Comparison of ENCODE assay signal across 15 cellular contexts in genomic region chr4:133484287-133484686, GRCh38.
"Had no signal": no experiment of that assay in that cellular context is flagged by ENCODE, and none has a peak within 500 bp of the region (broad histone marks: within the 10 kb centered on the region; RNA-seq: fewer than 3 reads in every experiment).

No MANE protein-coding gene starts in this region.

- H3K9me3 ChIP-seq: gastroesophageal sphincter, lower lobe of right lung, pancreas had no signal

- H3K36me3 ChIP-seq: cardiac muscle cell, gastroesophageal sphincter, lower lobe of right lung, neural progenitor cell, pancreas had no signal

- H3K27me3 ChIP-seq: cardiac muscle cell, dorsolateral prefrontal cortex, gastroesophageal sphincter, neural progenitor cell, pancreas had no signal

- H2AFZ ChIP-seq: neural progenitor cell had no signal

- DNase-seq: activated CD4-positive, alpha-beta T cell treated with anti-CD3 and anti-CD28 coated beads for 1 hour; activated CD4-positive, alpha-beta T cell treated with anti-CD3 and anti-CD28 coated beads, Interleukin-2, amount 50 U/mL, for 4 hours; activated naive CD4-positive, alpha-beta T cell; activated T-cell treated with anti-CD3 and anti-CD28 coated beads for 4 hours; dorsolateral prefrontal cortex; endodermal cell; left colon; lower lobe of right lung; pancreas; retina; T-helper 9 cell had no signal

- H3K9ac ChIP-seq: neural progenitor cell had no signal

- FAIRE-seq: pancreas had no signal

- H3K4me2 ChIP-seq: neural progenitor cell had no signal

- H3K27ac ChIP-seq: cardiac muscle cell, dorsolateral prefrontal cortex, gastroesophageal sphincter, lower lobe of right lung, neural progenitor cell, pancreas had no signal

- ATAC-seq: gastroesophageal sphincter; left colon; lower lobe of right lung; stimulated activated effector memory CD8-positive, alpha-beta T cell treated with anti-CD3 and anti-CD28 coated beads, Interleukin-12 subunit alpha, Interleukin-12 subunit beta, amount 100 ng/mL, for 72 hours had no signal

- H3K4me3 ChIP-seq: cardiac muscle cell, dorsolateral prefrontal cortex, gastroesophageal sphincter, lower lobe of right lung, neural progenitor cell, pancreas had no signal

- H3K4me1 ChIP-seq: gastroesophageal sphincter, lower lobe of right lung, neural progenitor cell, pancreas had no signal
